Comparison of ENCODE assay signal across 16 cellular contexts in genomic region chr11:12380565-12381325, GRCh38. TPM values are rescaled to one million over a fixed set of nuclear protein-coding genes. Genes with fewer than 3 reads are reported as not detected.
"Had no signal": no experiment of that assay in that cellular context is flagged by ENCODE, and none has a peak within 500 bp of the region (broad histone marks: within the 10 kb centered on the region; RNA-seq: fewer than 3 reads in every experiment).

No MANE protein-coding gene starts in this region.

- H3K27ac ChIP-seq: brain microvascular endothelial cell, testis had no signal

- ATAC-seq: activated CD4-positive, CD25-positive, alpha-beta regulatory T cell treated with anti-CD3 and anti-CD28 coated beads, Interleukin-2, amount 50 U/mL, for 24 hours; activated T-cell treated with anti-CD3 and anti-CD28 coated beads, Interleukin-2, amount 50 U/mL, for 4 hours; naive thymus-derived CD4-positive, alpha-beta T cell; sciatic nerve; stimulated activated naive CD8-positive, alpha-beta T cell treated with anti-CD3 and anti-CD28 coated beads, Interleukin-15, Interleukin-2, amounts not matched to agents 100 U/mL and 50 U/mL, for 24 hours had no signal

- H3K27ac Mint-ChIP-seq: activated naive CD8-positive, alpha-beta T cell; naive thymus-derived CD4-positive, alpha-beta T cell; progenitor cell of endocrine pancreas had no signal

- H3K27me3 ChIP-seq: brain microvascular endothelial cell, testis had no signal

- H3K36me3 ChIP-seq: brain microvascular endothelial cell had no signal

- H3K4me3 Mint-ChIP-seq: activated naive CD8-positive, alpha-beta T cell; activated T-cell treated with anti-CD3 and anti-CD28 coated beads, Interleukin-2, amount 50 U/mL, for 4 hours had no signal

- H3K9me3 ChIP-seq: testis had no signal

- H3K4me3 ChIP-seq: testis had no signal

- DNase-seq: activated CD4-positive, alpha-beta T cell treated with anti-CD3 and anti-CD28 coated beads, Interleukin-2, amount 50 U/mL, for 48 hours; activated gamma-delta T cell; activated T-cell treated with anti-CD3 and anti-CD28 coated beads, Interleukin-2, amount 50 U/mL, for 4 hours; brain microvascular endothelial cell; kidney; naive thymus-derived CD4-positive, alpha-beta T cell; nucleus accumbens; stimulated activated CD4-positive, alpha-beta T cell treated with anti-CD3 and anti-CD28 coated beads, Interleukin-4, amount 100 ng/mL, for 1 hour; stimulated activated CD8-positive, alpha-beta memory T cell treated with anti-CD3 and anti-CD28 coated beads, Interleukin-4, amount 100 ng/mL, for 48 hours; stimulated activated naive CD8-positive, alpha-beta T cell treated with anti-CD3 and anti-CD28 coated beads, Interleukin-15, Interleukin-2, amounts not matched to agents 100 U/mL and 50 U/mL, for 24 hours; testis had no signal

- H3K27me3 Mint-ChIP-seq: progenitor cell of endocrine pancreas had no signal

RNA-seq across cellular contexts. Expression of gene PARVA, which starts 3.4 kb away (rescaled TPM):
- total RNA-seq: T-helper 2 cell treated with Interferon-gamma antibody and Interleukin-4, amounts not matched to agents 100 ng/mL and 5 ng/mL, for 36 hours had no signal
